6 cellular contexts compared by ENCODE assay signal in the genomic region with DNA sequence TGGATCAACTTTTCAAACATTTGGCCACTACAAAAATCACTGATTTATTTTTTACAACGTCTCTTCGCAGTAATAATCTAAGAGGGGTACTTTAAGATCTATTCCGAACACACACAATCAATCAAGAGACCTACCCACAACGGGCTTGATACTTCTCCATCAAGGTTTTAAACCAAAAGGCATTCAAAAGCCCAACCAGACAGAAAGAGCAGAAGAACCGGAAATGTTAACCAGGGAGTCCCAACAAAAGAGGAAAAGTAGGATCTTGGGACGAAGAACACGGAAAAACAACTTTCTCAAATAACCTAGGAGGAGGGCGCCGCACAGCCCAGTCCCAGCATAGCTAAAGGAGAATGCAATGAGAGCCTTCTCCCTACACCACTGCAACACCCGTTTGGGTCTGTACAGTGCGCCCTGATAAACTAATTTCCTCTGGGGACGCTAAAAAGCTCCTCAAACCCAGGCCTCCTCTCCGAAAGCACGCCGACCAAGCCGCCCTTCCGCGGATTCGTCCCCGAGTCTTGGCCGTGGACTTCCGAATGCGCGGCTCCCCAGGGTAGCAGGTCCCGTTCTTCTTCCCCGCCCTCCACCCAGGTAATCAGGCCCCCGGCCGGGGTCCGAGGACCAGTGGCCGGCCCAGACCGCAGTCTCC. TPM values are rescaled to one million over a fixed set of nuclear protein-coding genes. Genes with fewer than 3 reads are reported as not detected.
A peak's percentile ranks its signal among the peaks of the same experiment; 100 is the strongest.
DNase-seq lines count a peak whose midpoint lies in the region; ATAC-seq and TF ChIP-seq lines count a peak whose summit lies in the region.

No MANE protein-coding gene starts in this region.

- CTCF ChIA-PET in MCF 10A (lab: Yijun Ruan, JAX): interaction anchor here (1.1 to 1.6 kb wide), 4 partner anchors 13 to 39 kb away, joined by 3 to 7 read pairs (median 4); no protein-coding TSS in a partner anchor

- BruUV-seq in MCF 10A (replicated peaks; lab: Mats Ljungman, UMichigan): TSS peak; percentile 58

- POLR2A ChIA-PET in MCF 10A (lab: Yijun Ruan, JAX): interaction anchor here (0.5 to 3.2 kb wide), 11 partner anchors 11 to 239 kb away, joined by 3 to 42 read pairs (median 4); a partner anchor contains a TSS

- ATAC-seq in GM18499 (IDR thresholded peaks at IDR 0.05; ENCODE audit: insufficient read depth, unreplicated experiment): peak; percentile 11
- ATAC-seq in HG03139 (IDR thresholded peaks at IDR 0.05; ENCODE audit: unreplicated experiment): peak; percentile 24

- no peaks in the 10 kb centered on the region for H3K27me3 Mint-ChIP-seq in MCF 10A (ENCODE audit: insufficient read depth, unreplicated experiment)
- peaks cover 12% of the 10 kb centered on the region for H3K27me3 Mint-ChIP-seq in neural crest cell (ENCODE audit: low read depth)

- no peak for DNase-seq in MCF 10A (ENCODE audit: unreplicated experiment)
- no peak for DNase-seq in neural crest cell (ENCODE audit: low read depth, low spot score)
- DNase-seq in stimulated activated CD8-positive, alpha-beta memory T cell treated with anti-CD3 and anti-CD28 coated beads, Interleukin-4, amount 100 ng/mL, for 48 hours: no peak
- no peak for DNase-seq in mucosa of gallbladder (ENCODE audit: low spot score)

- H3K4me1 Mint-ChIP-seq in MCF 10A (ENCODE audit: insufficient read depth, unreplicated experiment) (peaks cover 25% of the 10 kb centered on the region), neural crest cell (peaks cover 36% of the 10 kb centered on the region)

- H3K4me3 Mint-ChIP-seq in MCF 10A (ENCODE audit: unreplicated experiment) (peak overlapping the region; percentile 87), neural crest cell (peak overlapping the region; percentile 91)

- H3K9me3 Mint-ChIP-seq in MCF 10A (ENCODE audit: unreplicated experiment): no peaks in the 10 kb centered on the region
- H3K9me3 Mint-ChIP-seq in neural crest cell: peaks cover 6% of the 10 kb centered on the region

- TF ChIP-seq CTCF in MCF 10A (IDR thresholded peaks at IDR 0.05; ENCODE audit: unreplicated experiment) (no peak), neural crest cell (conservative IDR thresholded peaks at IDR 0.05) (no peak)

- H3K27ac Mint-ChIP-seq in MCF 10A (ENCODE audit: low read depth, unreplicated experiment): peak overlapping the region; percentile 97
- H3K27ac Mint-ChIP-seq in neural crest cell (ENCODE audit: unreplicated experiment): peak overlapping the region; percentile 81

- intact Hi-C loops in MCF 10A (cut with micrococcal nuclease): no loop called here

- H3K36me3 Mint-ChIP-seq in MCF 10A (ENCODE audit: insufficient read depth, unreplicated experiment): peaks cover 48% of the 10 kb centered on the region
- H3K36me3 Mint-ChIP-seq in neural crest cell (ENCODE audit: low read depth): peaks cover 8% of the 10 kb centered on the region

RNA-seq across cellular contexts. Expression of a gene that starts 0.6 kb away (rescaled TPM):
- total RNA-seq in MCF 10A (2022) (477 and 513 TPM in 2 replicates), neural crest cell (479 and 516 TPM in 2 replicates), mucosa of gallbladder (282 TPM)

RNA-seq across cellular contexts. Expression of a gene that starts 7.1 kb away (rescaled TPM):
- total RNA-seq in MCF 10A (2022) (6.2 and 12.4 TPM in 2 replicates), neural crest cell (3.8 and 4.9 TPM in 2 replicates), mucosa of gallbladder (26.6 TPM)

RNA-seq across cellular contexts. Expression of a gene that starts 18.7 kb away (rescaled TPM):
- total RNA-seq in MCF 10A (2022) (0.07 and 0.17 TPM in 2 replicates), neural crest cell (0.16 and 0.98 TPM in 2 replicates), mucosa of gallbladder (0.23 TPM)

RNA-seq across cellular contexts. Expression of a gene that starts 37.0 kb away (rescaled TPM):
- total RNA-seq in MCF 10A (2022) (26.5 and 28.3 TPM in 2 replicates), neural crest cell (85.4 and 92.8 TPM in 2 replicates), mucosa of gallbladder (52.9 TPM)

RNA-seq across cellular contexts. Expression of a gene that starts 45.2 kb away (rescaled TPM):
- total RNA-seq in MCF 10A (2022): not detected in 2 replicates
- 23.6 and 25.2 TPM in 2 replicates for total RNA-seq in neural crest cell
- total RNA-seq in mucosa of gallbladder: not detected
